ENCODE assay signal across 8 cellular contexts in the genomic region with DNA sequence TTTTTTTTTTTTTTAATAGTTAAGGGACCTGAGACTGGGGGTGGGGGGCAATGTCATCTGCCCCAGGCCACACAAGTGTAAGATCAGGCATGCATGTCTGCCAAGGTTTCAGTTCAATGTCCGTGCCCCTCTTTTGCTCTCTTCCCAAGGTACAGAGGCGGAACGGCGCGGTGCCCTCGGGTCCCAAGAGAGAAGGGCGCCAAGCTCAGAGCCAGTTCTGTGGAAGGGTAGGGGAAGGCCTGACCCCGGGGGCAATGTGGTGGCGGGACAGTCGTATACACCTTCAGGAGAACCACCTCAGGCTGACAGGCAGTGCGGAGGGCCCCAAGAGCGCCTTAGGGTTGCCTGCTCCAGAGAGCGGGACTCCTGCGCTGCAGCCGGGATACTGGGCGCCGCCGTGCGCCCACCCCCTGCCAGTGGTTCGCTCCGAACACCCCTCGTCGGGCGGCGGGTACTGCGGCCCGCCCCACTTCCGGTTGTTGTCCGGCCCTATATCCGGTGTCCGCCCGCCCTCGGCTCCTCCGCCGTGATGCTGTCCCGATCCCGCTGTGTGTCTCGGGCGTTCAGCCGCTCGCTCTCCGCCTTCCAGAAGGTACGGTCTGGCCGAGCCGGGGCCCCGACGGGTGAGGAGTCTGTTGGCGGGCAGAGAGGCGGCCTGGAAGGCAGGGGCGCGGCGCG. TPM values are rescaled to one million over a fixed set of nuclear protein-coding genes. Genes with fewer than 3 reads are reported as not detected.
DNase-seq lines count a peak whose midpoint lies in the region; ATAC-seq, FAIRE-seq and TF ChIP-seq lines count a peak whose summit lies in the region.

DLST (plus strand) TSS at position 492 of the 678 bp plus-strand sequence; CDS start at position 530, 38 bp downstream.

- peak within 1 kb of the TSS; percentile 93 to 99 (median 96) for H3K27ac ChIP-seq in spleen

- peak within 1 kb of the TSS; percentile 100 for H3K4me3 Mint-ChIP-seq in WTC11

- no peak for FAIRE-seq in bronchial epithelial cell (lab: Jason Lieb, UNC)

- no peaks in the 10 kb centered on the region for H3K27me3 Mint-ChIP-seq in WTC11 (ENCODE audit: low read depth)

- peak; percentile 22 to 86 (median 69) for TF ChIP-seq POLR2A in spleen (IDR thresholded peaks at IDR 0.05)

- peak within 1 kb of the TSS; percentile 62 for H3K4me3 ChIP-seq in bronchial epithelial cell (ENCODE audit: low read depth, low read length)
- peak within 1 kb of the TSS; percentile 61 to 98 (median 89) for H3K4me3 ChIP-seq in spleen

- TF ChIP-seq CTCF in WTC11 (IDR thresholded peaks at IDR 0.05) = no peak
- TF ChIP-seq CTCF in bronchial epithelial cell (IDR thresholded peaks at IDR 0.05; ENCODE audit: insufficient read depth, low read length, severe bottlenecking) = peak; percentile 4
- peak in 1 of 11 experiments; percentile 28 for TF ChIP-seq CTCF in spleen (IDR thresholded peaks at IDR 0.05 in 8 of 11, conservative IDR thresholded peaks at IDR 0.05 in 3 of 11)

- H3K9me3 ChIP-seq in spleen = no peaks in the 10 kb centered on the region

- H3K36me3 Mint-ChIP-seq in WTC11 = peaks cover 5% of the 10 kb centered on the region

- no peaks in the 10 kb centered on the region for H3K9me3 Mint-ChIP-seq in WTC11

- ATAC-seq in GM18907 (IDR thresholded peaks at IDR 0.05; ENCODE audit: unreplicated experiment) (peak; percentile 90), HG03139 (IDR thresholded peaks at IDR 0.05; ENCODE audit: unreplicated experiment) (peak; percentile 93), WTC11 (peak; percentile 83)

- H3K27me3 ChIP-seq in bronchial epithelial cell (ENCODE audit: control insufficient read depth, insufficient read depth, low read length) = no peaks in the 10 kb centered on the region
- H3K27me3 ChIP-seq in spleen (replicated peaks in 1 of 7) = no peaks in the 10 kb centered on the region

- 0 to 1% (median 0%) methylated on average over 16 to 53 of the region's 53 CpGs for WGBS in spleen, 5 donors

- POLR2A ChIA-PET in WTC11 (lab: Charles Lee) = interaction anchor here (0.6 to 0.9 kb wide), 3 partner anchors 106 to 674 kb away, joined by 3 to 5 read pairs (median 3); no protein-coding TSS in a partner anchor

- H3K27ac Mint-ChIP-seq in WTC11 = peak within 1 kb of the TSS; percentile 98

- peak; percentile 96 for DNase-seq in AG08395 (ENCODE audit: low spot score)
- DNase-seq in NCI-H226 = peak; percentile 77
- peak; percentile 89 for DNase-seq in WTC11 (ENCODE audit: low spot score)
- DNase-seq in bronchial epithelial cell (ENCODE audit: low read depth) = peak; percentile 61
- DNase-seq in iPS-NIHi7 (ENCODE audit: extremely low spot score) = peak; percentile 95
- DNase-seq in spleen = peak; percentile 96

- CTCF ChIA-PET in WTC11 (lab: Charles Lee) = interaction anchor here (0.6 to 9.6 kb wide), 5 partner anchors 11 to 207 kb away, joined by 3 to 133 read pairs (median 5); no protein-coding TSS in a partner anchor

- peaks cover 2% of the 10 kb centered on the region for H3K36me3 ChIP-seq in bronchial epithelial cell (ENCODE audit: control insufficient read depth, insufficient read depth, low read length)
- H3K36me3 ChIP-seq in spleen = peaks cover 0 to 21% (median 2%) of the 10 kb centered on the region in 6 donors

- H3K4me1 ChIP-seq in spleen = peaks cover 37 to 59% (median 50%) of the 10 kb centered on the region in 6 donors

- peaks cover 51% of the 10 kb centered on the region for H3K4me1 Mint-ChIP-seq in WTC11

- intact Hi-C loops in spleen (cut with DNase I; ENCODE audit: low total_unique reads) = no loop called here

TF ChIP-seq in WTC11, 78 proteins besides CTCF, POLR2A, EP300 and RAD21 (continues in another document):
- TF ChIP-seq STAT6 (CRISPR knock-in tag; conservative IDR thresholded peaks at IDR 0.05; ENCODE audit: low read depth) = no peak
- peak; percentile 83; the same call in 1 of the 2 replicates for TF ChIP-seq ESRRA (CRISPR knock-in tag; IDR thresholded peaks at IDR 0.05; ENCODE audit: borderline replicate concordance)
- TF ChIP-seq HMGA2 (CRISPR knock-in tag; IDR thresholded peaks at IDR 0.05) = no peak
- TF ChIP-seq, protein P1, sequence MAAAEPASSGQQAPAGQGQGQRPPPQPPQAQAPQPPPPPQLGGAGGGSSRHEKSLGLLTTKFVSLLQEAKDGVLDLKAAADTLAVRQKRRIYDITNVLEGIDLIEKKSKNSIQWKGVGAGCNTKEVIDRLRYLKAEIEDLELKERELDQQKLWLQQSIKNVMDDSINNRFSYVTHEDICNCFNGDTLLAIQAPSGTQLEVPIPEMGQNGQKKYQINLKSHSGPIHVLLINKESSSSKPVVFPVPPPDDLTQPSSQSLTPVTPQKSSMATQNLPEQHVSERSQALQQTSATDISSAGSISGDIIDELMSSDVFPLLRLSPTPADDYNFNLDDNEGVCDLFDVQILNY (CRISPR knock-in tag; IDR thresholded peaks at IDR 0.05) = no peak
- no peak for TF ChIP-seq SOX15 (CRISPR knock-in tag; IDR thresholded peaks at IDR 0.05)
- 0 out of 2 replicates have a peak, but pooled peaks have one; percentile 51 for TF ChIP-seq ZNF263 (CRISPR knock-in tag; IDR thresholded peaks at IDR 0.05; ENCODE audit: low read depth)
- TF ChIP-seq SP1 (CRISPR knock-in tag; conservative IDR thresholded peaks at IDR 0.05) = peak; percentile 81
- peak; percentile 31; the same call in 1 of the 2 replicates for TF ChIP-seq USF2 (CRISPR knock-in tag; IDR thresholded peaks at IDR 0.05)
- no peak for TF ChIP-seq NR1H2 (CRISPR knock-in tag; IDR thresholded peaks at IDR 0.05)
- TF ChIP-seq ZNF512 (CRISPR knock-in tag; IDR thresholded peaks at IDR 0.05; ENCODE audit: borderline replicate concordance) = no peak
- peak; percentile 65; the same call in 1 of the 2 replicates for TF ChIP-seq FOXK1 (CRISPR knock-in tag; IDR thresholded peaks at IDR 0.05)
- TF ChIP-seq TEAD1 (CRISPR knock-in tag; IDR thresholded peaks at IDR 0.05) = peak; percentile 65
- TF ChIP-seq CREM (CRISPR knock-in tag; IDR thresholded peaks at IDR 0.05) = 0 out of 2 replicates have a peak, but pooled peaks have one; percentile 56
- TF ChIP-seq TP53 (CRISPR knock-in tag; IDR thresholded peaks at IDR 0.05) = peak; percentile 66; the same call in 1 of the 2 replicates
- TF ChIP-seq, protein P2, sequence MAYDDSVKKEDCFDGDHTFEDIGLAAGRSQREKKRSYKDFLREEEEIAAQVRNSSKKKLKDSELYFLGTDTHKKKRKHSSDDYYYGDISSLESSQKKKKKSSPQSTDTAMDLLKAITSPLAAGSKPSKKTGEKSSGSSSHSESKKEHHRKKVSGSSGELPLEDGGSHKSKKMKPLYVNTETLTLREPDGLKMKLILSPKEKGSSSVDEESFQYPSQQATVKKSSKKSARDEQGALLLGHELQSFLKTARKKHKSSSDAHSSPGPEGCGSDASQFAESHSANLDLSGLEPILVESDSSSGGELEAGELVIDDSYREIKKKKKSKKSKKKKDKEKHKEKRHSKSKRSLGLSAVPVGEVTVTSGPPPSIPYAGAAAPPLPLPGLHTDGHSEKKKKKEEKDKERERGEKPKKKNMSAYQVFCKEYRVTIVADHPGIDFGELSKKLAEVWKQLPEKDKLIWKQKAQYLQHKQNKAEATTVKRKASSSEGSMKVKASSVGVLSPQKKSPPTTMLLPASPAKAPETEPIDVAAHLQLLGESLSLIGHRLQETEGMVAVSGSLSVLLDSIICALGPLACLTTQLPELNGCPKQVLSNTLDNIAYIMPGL (CRISPR knock-in tag; IDR thresholded peaks at IDR 0.05) = peak; percentile 90

RNA-seq across cellular contexts. Expression of gene DLST, which starts in this region (rescaled TPM):
- 112 to 121 TPM (median 119 TPM) in 3 replicates for total RNA-seq in WTC11 (2021)
- total RNA-seq in bronchial epithelial cell = 48.2 and 58.5 TPM in 2 replicates
- total RNA-seq in spleen = 10 to 100 TPM; 70.9 to 80.0 (median 78.6) TPM
- 10 to 100 TPM; 33.1 to 48.5 (median 33.4) TPM for polyA plus RNA-seq in spleen

Comparison
In these comparisons a context has a peak if more than half of its experiments do, and no peak if none do; other contexts are left out.
1. Peak in every context shown above with its lines: DNase-seq, ATAC-seq, H3K4me3 ChIP-seq and H3K27ac ChIP-seq.